Comparison of ENCODE assay signal across 1 cellular context in the genomic region with DNA sequence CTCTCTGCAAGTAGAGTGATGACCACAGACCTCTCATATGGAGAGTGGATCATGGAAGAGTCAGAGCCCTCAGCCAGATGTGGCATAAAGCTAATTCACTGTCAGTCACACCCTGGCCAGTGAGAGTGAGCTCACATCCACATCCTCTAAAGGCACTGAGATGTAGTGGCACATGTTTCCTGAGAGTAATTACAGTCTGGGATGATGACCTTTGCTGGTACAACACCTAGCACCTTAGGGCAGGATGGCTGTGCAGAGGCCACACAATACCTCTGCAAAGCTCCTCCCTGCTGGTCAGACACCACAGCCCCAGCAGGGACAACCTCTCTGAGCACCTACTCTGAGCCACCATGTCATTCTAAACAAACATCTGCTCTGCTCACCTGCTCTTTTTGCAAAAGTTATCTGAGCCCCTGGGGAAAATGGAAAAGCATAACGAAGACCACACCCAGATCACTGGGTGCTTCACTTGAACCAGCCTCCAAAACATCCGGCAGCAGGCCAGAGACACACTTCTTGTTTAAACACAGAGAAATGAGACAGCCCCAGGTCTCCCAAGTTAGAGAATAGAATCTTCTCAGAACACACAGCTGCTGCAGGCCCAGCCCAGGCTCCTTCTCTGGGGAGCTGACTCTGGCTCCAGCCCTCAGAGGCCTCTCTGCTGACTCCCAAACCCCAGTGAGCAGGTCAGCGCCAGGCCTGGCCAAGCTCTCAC.
TF ChIP-seq lines count a peak whose summit lies in the region.

No MANE protein-coding gene starts in this region.

TF ChIP-seq in GM23338, 12 proteins besides CTCF, POLR2A, EP300 and RAD21 (continued from another document):
- TF ChIP-seq, protein P1, sequence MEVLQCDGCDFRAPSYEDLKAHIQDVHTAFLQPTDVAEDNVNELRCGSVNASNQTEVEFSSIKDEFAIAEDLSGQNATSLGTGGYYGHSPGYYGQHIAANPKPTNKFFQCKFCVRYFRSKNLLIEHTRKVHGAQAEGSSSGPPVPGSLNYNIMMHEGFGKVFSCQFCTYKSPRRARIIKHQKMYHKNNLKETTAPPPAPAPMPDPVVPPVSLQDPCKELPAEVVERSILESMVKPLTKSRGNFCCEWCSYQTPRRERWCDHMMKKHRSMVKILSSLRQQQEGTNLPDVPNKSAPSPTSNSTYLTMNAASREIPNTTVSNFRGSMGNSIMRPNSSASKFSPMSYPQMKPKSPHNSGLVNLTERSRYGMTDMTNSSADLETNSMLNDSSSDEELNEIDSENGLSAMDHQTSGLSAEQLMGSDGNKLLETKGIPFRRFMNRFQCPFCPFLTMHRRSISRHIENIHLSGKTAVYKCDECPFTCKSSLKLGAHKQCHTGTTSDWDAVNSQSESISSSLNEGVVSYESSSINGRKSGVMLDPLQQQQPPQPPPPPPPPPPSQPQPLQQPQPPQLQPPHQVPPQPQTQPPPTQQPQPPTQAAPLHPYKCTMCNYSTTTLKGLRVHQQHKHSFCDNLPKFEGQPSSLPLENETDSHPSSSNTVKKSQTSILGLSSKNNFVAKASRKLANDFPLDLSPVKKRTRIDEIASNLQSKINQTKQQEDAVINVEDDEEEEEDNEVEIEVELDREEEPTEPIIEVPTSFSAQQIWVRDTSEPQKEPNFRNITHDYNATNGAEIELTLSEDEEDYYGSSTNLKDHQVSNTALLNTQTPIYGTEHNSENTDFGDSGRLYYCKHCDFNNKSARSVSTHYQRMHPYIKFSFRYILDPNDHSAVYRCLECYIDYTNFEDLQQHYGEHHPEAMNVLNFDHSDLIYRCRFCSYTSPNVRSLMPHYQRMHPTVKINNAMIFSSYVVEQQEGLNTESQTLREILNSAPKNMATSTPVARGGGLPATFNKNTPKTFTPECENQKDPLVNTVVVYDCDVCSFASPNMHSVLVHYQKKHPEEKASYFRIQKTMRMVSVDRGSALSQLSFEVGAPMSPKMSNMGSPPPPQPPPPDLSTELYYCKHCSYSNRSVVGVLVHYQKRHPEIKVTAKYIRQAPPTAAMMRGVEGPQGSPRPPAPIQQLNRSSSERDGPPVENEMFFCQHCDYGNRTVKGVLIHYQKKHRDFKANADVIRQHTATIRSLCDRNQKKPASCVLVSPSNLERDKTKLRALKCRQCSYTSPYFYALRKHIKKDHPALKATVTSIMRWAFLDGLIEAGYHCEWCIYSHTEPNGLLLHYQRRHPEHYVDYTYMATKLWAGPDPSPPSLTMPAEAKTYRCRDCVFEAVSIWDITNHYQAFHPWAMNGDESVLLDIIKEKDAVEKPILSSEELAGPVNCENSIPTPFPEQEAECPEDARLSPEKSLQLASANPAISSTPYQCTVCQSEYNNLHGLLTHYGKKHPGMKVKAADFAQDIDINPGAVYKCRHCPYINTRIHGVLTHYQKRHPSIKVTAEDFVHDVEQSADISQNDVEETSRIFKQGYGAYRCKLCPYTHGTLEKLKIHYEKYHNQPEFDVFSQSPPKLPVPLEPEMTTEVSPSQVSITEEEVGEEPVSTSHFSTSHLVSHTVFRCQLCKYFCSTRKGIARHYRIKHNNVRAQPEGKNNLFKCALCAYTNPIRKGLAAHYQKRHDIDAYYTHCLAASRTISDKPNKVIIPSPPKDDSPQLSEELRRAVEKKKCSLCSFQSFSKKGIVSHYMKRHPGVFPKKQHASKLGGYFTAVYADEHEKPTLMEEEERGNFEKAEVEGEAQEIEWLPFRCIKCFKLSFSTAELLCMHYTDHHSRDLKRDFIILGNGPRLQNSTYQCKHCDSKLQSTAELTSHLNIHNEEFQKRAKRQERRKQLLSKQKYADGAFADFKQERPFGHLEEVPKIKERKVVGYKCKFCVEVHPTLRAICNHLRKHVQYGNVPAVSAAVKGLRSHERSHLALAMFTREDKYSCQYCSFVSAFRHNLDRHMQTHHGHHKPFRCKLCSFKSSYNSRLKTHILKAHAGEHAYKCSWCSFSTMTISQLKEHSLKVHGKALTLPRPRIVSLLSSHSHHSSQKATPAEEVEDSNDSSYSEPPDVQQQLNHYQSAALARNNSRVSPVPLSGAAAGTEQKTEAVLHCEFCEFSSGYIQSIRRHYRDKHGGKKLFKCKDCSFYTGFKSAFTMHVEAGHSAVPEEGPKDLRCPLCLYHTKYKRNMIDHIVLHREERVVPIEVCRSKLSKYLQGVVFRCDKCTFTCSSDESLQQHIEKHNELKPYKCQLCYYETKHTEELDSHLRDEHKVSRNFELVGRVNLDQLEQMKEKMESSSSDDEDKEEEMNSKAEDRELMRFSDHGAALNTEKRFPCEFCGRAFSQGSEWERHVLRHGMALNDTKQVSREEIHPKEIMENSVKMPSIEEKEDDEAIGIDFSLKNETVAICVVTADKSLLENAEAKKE (CRISPR knock-in tag; IDR thresholded peaks at IDR 0.05), result no peak
